Comparison of ENCODE assay signal across 14 cellular contexts in the genomic region with DNA sequence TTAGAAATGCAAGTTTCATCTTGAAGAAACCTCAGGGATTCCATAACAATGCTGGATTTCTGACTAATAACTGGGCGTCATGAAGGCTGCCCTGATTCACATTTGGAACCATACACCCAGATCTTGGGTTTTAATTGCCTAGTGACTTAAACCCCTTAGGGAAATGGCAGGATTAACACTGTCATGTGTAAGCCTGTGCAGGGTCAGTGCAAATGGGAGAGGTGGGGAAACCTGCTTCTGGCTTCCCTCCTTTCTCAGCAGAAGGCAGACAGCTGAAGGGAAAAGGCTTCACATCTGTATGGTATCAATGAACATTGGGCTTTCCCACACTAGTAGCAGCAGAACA.
DNase-seq lines count a peak whose midpoint lies in the region; ATAC-seq and TF ChIP-seq lines count a peak whose summit lies in the region.
"Had no signal": no experiment of that assay in that cellular context is flagged by ENCODE, and none has a peak within 500 bp of the region (broad histone marks: within the 10 kb centered on the region; RNA-seq: fewer than 3 reads in every experiment).

No MANE protein-coding gene starts in this region.

- H2BK15ac ChIP-seq in neuronal stem cell (ENCODE audit: low read length): no peak overlapping the region

- H3K27ac ChIP-seq in OCI-LY3 (ENCODE audit: low read length): peak overlapping the region; percentile 89
- no peak overlapping the region for H3K27ac ChIP-seq in mammary epithelial cell (ENCODE audit: insufficient read depth, low read depth, low read length)
- H3K27ac ChIP-seq in skin epidermis: peak overlapping the region in 11 of 21 experiments; percentile 1 to 82 (median 43)
- H3K27ac ChIP-seq in neuronal stem cell (replicated peaks; ENCODE audit: low read length): no peak overlapping the region
- H3K27ac ChIP-seq: Peyer's patch had no signal

- no peak overlapping the region for H2BK120ac ChIP-seq in neuronal stem cell (ENCODE audit: low read depth, low read length)

- no peak overlapping the region for H3K23ac ChIP-seq in neuronal stem cell (ENCODE audit: low read depth, low read length, poor library complexity)

- ATAC-seq in GM18868 (IDR thresholded peaks at IDR 0.05; ENCODE audit: unreplicated experiment) (peak; percentile 21), Right ventricle myocardium superior (ENCODE audit: poor library complexity) (no peak), GM19397 (IDR thresholded peaks at IDR 0.05; ENCODE audit: unreplicated experiment) (no peak)

- TSS peak; percentile 48 for BruUV-seq in mammary epithelial cell (replicated peaks; lab: Mats Ljungman, UMichigan)

- no peaks in the 10 kb centered on the region for H3K36me3 ChIP-seq in OCI-LY3 (replicated peaks; ENCODE audit: low read depth, low read length)
- H3K36me3 ChIP-seq in mammary epithelial cell (ENCODE audit: insufficient read depth, low read length): no peaks in the 10 kb centered on the region
- H3K36me3 ChIP-seq in neuronal stem cell (replicated peaks in 1 of 2; ENCODE audit: control insufficient read depth in 2 of 2, insufficient read depth in 2 of 2, low read length in 2 of 2): no peaks in the 10 kb centered on the region
- H3K36me3 ChIP-seq: Peyer's patch had no signal

- dilution Hi-C loops in mammary epithelial cell (cut with HindIII; ENCODE audit: low sequenced_read_pairs): no loop called here

- CTCF ChIA-PET in mammary epithelial cell (lab: Charles Lee; ENCODE audit: low non-redundant PET): interaction anchor here (0.7 kb wide), 2 partner anchors 56 to 258 kb away, joined by 3 read pairs; no protein-coding TSS in a partner anchor

- H3K4me3 ChIP-seq in OCI-LY3 (ENCODE audit: low read length) (peak overlapping the region; percentile 58), mammary epithelial cell (replicated peaks in 1 of 3; ENCODE audit: insufficient read depth in 1 of 3, low read depth in 2 of 3, low read length in 3 of 3) (no peak overlapping the region), skin epidermis (no peak overlapping the region), neuronal stem cell (ENCODE audit: low read length in 2 of 2) (no peak overlapping the region)
- H3K4me3 ChIP-seq: Peyer's patch had no signal

- intact Hi-C loops in mammary epithelial cell (cut with micrococcal nuclease) (loop anchor here (1.0 kb wide), 1 partner anchor 109 kb away; no protein-coding TSS in a partner anchor), Right ventricle myocardium superior (cut with DNase I) (no loop called here)

- no peak for TF ChIP-seq CTCF in OCI-LY3 (IDR thresholded peaks at IDR 0.05; ENCODE audit: low read depth, low read length)
- no peak for TF ChIP-seq CTCF in mammary epithelial cell (conservative IDR thresholded peaks at IDR 0.05 in 1 of 2, IDR thresholded peaks at IDR 0.05 in 1 of 2; ENCODE audit: extremely low read depth in 1 of 2, insufficient read depth in 1 of 2, low read depth in 1 of 2, low read length in 2 of 2)

- no peak overlapping the region for H3K18ac ChIP-seq in neuronal stem cell (ENCODE audit: low read length)

- H2BK5ac ChIP-seq in neuronal stem cell (ENCODE audit: low read length): no peak overlapping the region

- in situ Hi-C loops in mammary epithelial cell (cut with MboI; ENCODE audit: low sequenced_read_pairs in 2 of 2): no loop called here

- no peak overlapping the region for H2AK5ac ChIP-seq in neuronal stem cell (ENCODE audit: low read depth, low read length)

- peak overlapping the region; percentile 40; the same call in 1 of the 2 replicates for H3K9ac ChIP-seq in OCI-LY3 (ENCODE audit: low read length)
- no peak overlapping the region for H3K9ac ChIP-seq in mammary epithelial cell (ENCODE audit: insufficient read depth, low read length)
- H3K9ac ChIP-seq in neuronal stem cell (ENCODE audit: low read depth, low read length, poor library complexity): no peak overlapping the region

- no peak overlapping the region for H3K4ac ChIP-seq in neuronal stem cell (ENCODE audit: low read length)

- H3K9me3 ChIP-seq in OCI-LY3 (ENCODE audit: insufficient read depth, low read length) (no peaks in the 10 kb centered on the region), mammary epithelial cell (replicated peaks; ENCODE audit: insufficient read depth, low read length) (peaks cover 8% of the 10 kb centered on the region), neuronal stem cell (replicated peaks in 1 of 2; ENCODE audit: control insufficient read depth in 2 of 2, insufficient read depth in 1 of 2, low read depth in 1 of 2, low read length in 2 of 2) (peaks cover 0 to 12% of the 10 kb centered on the region in 2 donors)
- H3K9me3 ChIP-seq: Peyer's patch had no signal

- H3K14ac ChIP-seq in neuronal stem cell (ENCODE audit: low read length): no peak overlapping the region

- no peak overlapping the region for H4K91ac ChIP-seq in neuronal stem cell (ENCODE audit: low read depth, low read length, poor library complexity)

- H3K27me3 ChIP-seq in OCI-LY3 (ENCODE audit: low read depth, low read length) (no peaks in the 10 kb centered on the region), mammary epithelial cell (ENCODE audit: insufficient read depth, low read length) (no peaks in the 10 kb centered on the region), neuronal stem cell (ENCODE audit: control insufficient read depth in 3 of 3, insufficient read depth in 3 of 3, low read depth in 1 of 3, low read length in 3 of 3) (no peaks in the 10 kb centered on the region)
- H3K27me3 ChIP-seq: Peyer's patch had no signal

- H4K20me1 ChIP-seq in OCI-LY3 (ENCODE audit: insufficient read depth, low read length): no peaks in the 10 kb centered on the region
- no peaks in the 10 kb centered on the region for H4K20me1 ChIP-seq in mammary epithelial cell (ENCODE audit: insufficient read depth, low read length)

- DNase-seq in mammary epithelial cell (no peak), neuronal stem cell (ENCODE audit: low spot score) (no peak), Right ventricle myocardium superior (no peak)
- DNase-seq: Calu3; CD4-positive, alpha-beta memory T cell; GF-D8; NCI-H1417 treated with DMSO at 0.1 percent for 48 hours; NCI-H1930; Peyer's patch; SHP77 treated with DMSO at 0.1 percent for 48 hours had no signal

- H3K4me2 ChIP-seq in OCI-LY3 (ENCODE audit: low read length) (peak overlapping the region; percentile 83), mammary epithelial cell (ENCODE audit: insufficient read depth, low read depth, low read length) (no peak overlapping the region), neuronal stem cell (ENCODE audit: insufficient read depth, low read length, poor library complexity, severe bottlenecking) (no peak overlapping the region)

- WGBS in mammary epithelial cell (ENCODE audit: low coverage, missing lambda C conversion rate): 0% methylated on average over 1 of the region's 1 CpG
- WGBS in neuronal stem cell (ENCODE audit: extremely low coverage in 2 of 2, insufficient read length in 2 of 2, insufficient replicate concordance in 1 of 2), 2 donors: no CpG with 5 or more reads among the region's 1 CpG

- no peak overlapping the region for H4K8ac ChIP-seq in neuronal stem cell (ENCODE audit: low read depth, low read length)

- peaks cover 33% of the 10 kb centered on the region for H3K4me1 ChIP-seq in OCI-LY3 (ENCODE audit: low read length)
- H3K4me1 ChIP-seq in mammary epithelial cell (ENCODE audit: insufficient read depth, low read length): no peaks in the 10 kb centered on the region
- H3K4me1 ChIP-seq in neuronal stem cell (ENCODE audit: control insufficient read depth in 2 of 2, insufficient read depth in 1 of 2, low read depth in 1 of 2, low read length in 2 of 2): no peaks in the 10 kb centered on the region
- H3K4me1 ChIP-seq: Peyer's patch had no signal

- no peaks in the 10 kb centered on the region for H3K79me1 ChIP-seq in neuronal stem cell (ENCODE audit: low read depth, low read length)

- no peak overlapping the region; the same call in 1 of the 2 replicates for H2AFZ ChIP-seq in OCI-LY3 (ENCODE audit: low read depth, low read length)
- H2AFZ ChIP-seq in mammary epithelial cell (ENCODE audit: low read depth, low read length): no peak overlapping the region
- no peak overlapping the region for H2AFZ ChIP-seq in neuronal stem cell (ENCODE audit: low read length)

- no peak overlapping the region for H2BK12ac ChIP-seq in neuronal stem cell (ENCODE audit: low read length)

- H3K79me2 ChIP-seq in OCI-LY3 (ENCODE audit: low read length): no peaks in the 10 kb centered on the region
- H3K79me2 ChIP-seq in mammary epithelial cell (ENCODE audit: insufficient read depth, low read length): no peaks in the 10 kb centered on the region

Comparison
In these comparisons a context has a peak if more than half of its experiments do, and no peak if none do; other contexts are left out.
1. H3K27ac ChIP-seq: peak in OCI-LY3 (single experiment) and skin epidermis (11 of 21); none in mammary epithelial cell (single experiment) and neuronal stem cell (single experiment).